In the genomic region with DNA sequence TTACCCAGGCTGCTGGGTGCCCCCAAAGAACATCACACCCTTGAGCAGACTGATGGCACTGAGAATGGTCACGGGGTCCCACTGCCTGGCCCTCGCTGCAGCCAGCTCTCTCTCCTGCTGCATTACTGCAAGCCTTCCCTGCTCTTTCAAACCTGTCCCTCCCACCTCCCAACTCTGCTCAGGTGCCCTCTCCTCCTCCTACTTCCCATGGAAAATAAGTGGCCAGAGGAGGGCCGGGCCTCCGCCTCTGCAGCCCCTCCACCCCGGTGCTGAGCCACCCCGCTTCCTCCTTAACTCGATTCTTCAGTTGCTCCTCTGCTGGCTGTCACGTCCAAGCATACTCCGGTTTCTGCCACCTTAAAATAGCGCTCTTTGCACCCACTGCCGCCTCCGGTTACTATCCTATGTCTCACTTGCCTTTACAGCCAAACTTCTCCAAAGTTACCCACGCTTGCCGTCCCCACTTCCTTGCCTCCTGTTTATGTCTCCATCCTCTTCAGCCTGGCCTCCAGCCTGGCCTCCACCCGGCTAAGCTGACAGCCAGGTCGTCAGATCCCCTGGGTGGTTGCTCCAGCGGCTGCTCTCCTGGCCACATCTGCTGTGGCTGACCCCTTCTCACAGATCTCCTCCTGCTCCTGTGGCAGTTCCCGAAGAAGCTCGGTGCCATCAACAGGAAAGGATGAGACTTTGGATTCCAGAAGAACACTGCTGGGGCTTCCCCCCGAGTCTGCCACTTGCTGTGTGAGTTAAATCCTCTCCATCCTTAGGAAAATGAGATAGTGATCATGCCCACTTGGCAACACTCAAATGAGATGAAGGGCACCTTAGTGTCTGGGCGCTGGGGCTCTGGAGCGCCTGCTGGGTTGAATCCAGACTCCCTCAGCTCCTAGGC, we compare ENCODE assay signal across 1 cellular context.
TF ChIP-seq lines count a peak whose summit lies in the region.

No MANE protein-coding gene starts in this region.

TF ChIP-seq in H1, 55 proteins besides CTCF, POLR2A, EP300 and RAD21:
- TF ChIP-seq SAP30 (IDR thresholded peaks at IDR 0.05; ENCODE audit: insufficient read depth, insufficient replicate concordance, low read length) (no peak), NANOG (IDR thresholded peaks at IDR 0.05; ENCODE audit: insufficient read depth, low read depth, low read length, poor library complexity, severe bottlenecking) (no peak), CBX8 (IDR thresholded peaks at IDR 0.05; ENCODE audit: borderline replicate concordance, low read depth, low read length) (no peak)
